ENCODE assay signal across 1 cellular context in the genomic region with DNA sequence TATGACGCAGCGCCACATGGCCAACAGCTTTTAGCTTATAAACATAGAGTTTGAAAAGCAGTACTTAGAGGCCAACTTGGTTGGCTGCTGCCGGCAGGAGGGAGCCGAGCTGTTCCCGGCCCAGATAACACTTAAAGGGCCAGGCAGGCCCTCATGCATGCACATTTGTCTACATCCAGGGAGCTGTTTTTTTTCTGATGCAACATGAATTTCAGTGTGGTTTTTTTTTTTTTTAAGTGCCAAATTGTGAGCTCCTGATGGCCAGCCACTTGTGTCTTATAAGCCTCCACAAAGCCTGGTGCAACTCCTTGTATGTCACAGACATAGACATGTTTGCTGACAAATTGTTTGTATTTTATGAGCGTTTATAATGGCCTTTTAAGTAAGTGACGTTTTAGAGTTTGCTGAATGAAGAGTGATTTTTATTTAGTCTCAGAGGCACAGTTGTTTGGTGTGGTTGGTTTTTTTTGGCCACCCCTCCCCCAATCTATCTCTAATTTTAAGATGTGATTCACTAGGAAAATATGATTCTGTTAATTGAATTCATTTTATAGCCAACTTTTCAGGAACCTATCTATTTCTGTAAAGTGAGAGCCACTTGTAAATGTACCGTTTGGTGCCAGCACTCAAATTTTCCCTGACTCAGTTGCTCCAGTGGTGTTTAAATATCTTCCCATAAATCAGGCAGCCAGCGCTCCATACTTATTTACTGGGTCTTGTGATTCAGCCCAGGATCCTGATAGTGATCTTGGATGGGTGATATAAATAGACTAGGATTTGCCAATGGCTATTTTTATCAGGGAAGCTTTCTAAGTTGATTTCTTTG.
TF ChIP-seq lines count a peak whose summit lies in the region.

No MANE protein-coding gene starts in this region.

TF ChIP-seq in IMR-90, 13 proteins besides CTCF, POLR2A, EP300 and RAD21:
- TF ChIP-seq RCOR1 (IDR thresholded peaks at IDR 0.05; ENCODE audit: insufficient replicate concordance, low read length) (no peak), SMC3 (IDR thresholded peaks at IDR 0.05; ENCODE audit: low read depth, low read length) (no peak), BHLHE40 (IDR thresholded peaks at IDR 0.05; ENCODE audit: low read depth, low read length) (peak; percentile 60), MAFK (IDR thresholded peaks at IDR 0.05; ENCODE audit: low read depth, low read length) (no peak), MXI1 (IDR thresholded peaks at IDR 0.05; ENCODE audit: borderline replicate concordance, low read depth, low read length) (peak; percentile 91), RFX5 (IDR thresholded peaks at IDR 0.05; ENCODE audit: low read depth, low read length) (no peak), USF2 (IDR thresholded peaks at IDR 0.05; ENCODE audit: low read depth, low read length) (peak; percentile 87), MAZ (IDR thresholded peaks at IDR 0.05; ENCODE audit: borderline replicate concordance, low read depth, low read length) (no peak), FOS (IDR thresholded peaks at IDR 0.05; ENCODE audit: low read depth, low read length) (peak; percentile 61), CEBPB (IDR thresholded peaks at IDR 0.05; ENCODE audit: low read depth, low read length) (peak; percentile 21; the same call in 1 of the 2 replicates)
